ENCODE assay signal across 1 cellular context in the genomic region with DNA sequence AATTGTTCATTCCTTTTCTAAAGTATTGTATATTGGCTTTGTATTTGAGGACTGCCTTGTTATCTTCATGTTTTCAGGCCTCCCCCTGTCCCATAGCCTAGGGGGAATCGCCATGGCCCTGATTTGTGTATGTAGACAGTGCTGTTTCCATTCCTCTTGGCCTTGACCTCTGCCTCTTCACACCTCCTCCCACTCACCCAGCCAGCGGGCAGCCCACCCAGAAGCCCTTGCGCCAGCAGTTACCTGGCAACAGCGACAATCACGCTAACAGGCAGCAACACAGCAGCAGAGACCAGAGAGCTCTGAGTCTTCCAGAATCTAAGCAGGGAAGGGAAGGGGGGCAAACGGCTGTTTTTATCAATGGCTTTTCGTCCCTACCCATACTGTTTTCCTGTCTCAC.
TF ChIP-seq lines count a peak whose summit lies in the region.

No MANE protein-coding gene starts in this region.

TF ChIP-seq in K562, 482 proteins besides CTCF, POLR2A, EP300 and RAD21 (continued from another document):
- TF ChIP-seq, protein P1, sequence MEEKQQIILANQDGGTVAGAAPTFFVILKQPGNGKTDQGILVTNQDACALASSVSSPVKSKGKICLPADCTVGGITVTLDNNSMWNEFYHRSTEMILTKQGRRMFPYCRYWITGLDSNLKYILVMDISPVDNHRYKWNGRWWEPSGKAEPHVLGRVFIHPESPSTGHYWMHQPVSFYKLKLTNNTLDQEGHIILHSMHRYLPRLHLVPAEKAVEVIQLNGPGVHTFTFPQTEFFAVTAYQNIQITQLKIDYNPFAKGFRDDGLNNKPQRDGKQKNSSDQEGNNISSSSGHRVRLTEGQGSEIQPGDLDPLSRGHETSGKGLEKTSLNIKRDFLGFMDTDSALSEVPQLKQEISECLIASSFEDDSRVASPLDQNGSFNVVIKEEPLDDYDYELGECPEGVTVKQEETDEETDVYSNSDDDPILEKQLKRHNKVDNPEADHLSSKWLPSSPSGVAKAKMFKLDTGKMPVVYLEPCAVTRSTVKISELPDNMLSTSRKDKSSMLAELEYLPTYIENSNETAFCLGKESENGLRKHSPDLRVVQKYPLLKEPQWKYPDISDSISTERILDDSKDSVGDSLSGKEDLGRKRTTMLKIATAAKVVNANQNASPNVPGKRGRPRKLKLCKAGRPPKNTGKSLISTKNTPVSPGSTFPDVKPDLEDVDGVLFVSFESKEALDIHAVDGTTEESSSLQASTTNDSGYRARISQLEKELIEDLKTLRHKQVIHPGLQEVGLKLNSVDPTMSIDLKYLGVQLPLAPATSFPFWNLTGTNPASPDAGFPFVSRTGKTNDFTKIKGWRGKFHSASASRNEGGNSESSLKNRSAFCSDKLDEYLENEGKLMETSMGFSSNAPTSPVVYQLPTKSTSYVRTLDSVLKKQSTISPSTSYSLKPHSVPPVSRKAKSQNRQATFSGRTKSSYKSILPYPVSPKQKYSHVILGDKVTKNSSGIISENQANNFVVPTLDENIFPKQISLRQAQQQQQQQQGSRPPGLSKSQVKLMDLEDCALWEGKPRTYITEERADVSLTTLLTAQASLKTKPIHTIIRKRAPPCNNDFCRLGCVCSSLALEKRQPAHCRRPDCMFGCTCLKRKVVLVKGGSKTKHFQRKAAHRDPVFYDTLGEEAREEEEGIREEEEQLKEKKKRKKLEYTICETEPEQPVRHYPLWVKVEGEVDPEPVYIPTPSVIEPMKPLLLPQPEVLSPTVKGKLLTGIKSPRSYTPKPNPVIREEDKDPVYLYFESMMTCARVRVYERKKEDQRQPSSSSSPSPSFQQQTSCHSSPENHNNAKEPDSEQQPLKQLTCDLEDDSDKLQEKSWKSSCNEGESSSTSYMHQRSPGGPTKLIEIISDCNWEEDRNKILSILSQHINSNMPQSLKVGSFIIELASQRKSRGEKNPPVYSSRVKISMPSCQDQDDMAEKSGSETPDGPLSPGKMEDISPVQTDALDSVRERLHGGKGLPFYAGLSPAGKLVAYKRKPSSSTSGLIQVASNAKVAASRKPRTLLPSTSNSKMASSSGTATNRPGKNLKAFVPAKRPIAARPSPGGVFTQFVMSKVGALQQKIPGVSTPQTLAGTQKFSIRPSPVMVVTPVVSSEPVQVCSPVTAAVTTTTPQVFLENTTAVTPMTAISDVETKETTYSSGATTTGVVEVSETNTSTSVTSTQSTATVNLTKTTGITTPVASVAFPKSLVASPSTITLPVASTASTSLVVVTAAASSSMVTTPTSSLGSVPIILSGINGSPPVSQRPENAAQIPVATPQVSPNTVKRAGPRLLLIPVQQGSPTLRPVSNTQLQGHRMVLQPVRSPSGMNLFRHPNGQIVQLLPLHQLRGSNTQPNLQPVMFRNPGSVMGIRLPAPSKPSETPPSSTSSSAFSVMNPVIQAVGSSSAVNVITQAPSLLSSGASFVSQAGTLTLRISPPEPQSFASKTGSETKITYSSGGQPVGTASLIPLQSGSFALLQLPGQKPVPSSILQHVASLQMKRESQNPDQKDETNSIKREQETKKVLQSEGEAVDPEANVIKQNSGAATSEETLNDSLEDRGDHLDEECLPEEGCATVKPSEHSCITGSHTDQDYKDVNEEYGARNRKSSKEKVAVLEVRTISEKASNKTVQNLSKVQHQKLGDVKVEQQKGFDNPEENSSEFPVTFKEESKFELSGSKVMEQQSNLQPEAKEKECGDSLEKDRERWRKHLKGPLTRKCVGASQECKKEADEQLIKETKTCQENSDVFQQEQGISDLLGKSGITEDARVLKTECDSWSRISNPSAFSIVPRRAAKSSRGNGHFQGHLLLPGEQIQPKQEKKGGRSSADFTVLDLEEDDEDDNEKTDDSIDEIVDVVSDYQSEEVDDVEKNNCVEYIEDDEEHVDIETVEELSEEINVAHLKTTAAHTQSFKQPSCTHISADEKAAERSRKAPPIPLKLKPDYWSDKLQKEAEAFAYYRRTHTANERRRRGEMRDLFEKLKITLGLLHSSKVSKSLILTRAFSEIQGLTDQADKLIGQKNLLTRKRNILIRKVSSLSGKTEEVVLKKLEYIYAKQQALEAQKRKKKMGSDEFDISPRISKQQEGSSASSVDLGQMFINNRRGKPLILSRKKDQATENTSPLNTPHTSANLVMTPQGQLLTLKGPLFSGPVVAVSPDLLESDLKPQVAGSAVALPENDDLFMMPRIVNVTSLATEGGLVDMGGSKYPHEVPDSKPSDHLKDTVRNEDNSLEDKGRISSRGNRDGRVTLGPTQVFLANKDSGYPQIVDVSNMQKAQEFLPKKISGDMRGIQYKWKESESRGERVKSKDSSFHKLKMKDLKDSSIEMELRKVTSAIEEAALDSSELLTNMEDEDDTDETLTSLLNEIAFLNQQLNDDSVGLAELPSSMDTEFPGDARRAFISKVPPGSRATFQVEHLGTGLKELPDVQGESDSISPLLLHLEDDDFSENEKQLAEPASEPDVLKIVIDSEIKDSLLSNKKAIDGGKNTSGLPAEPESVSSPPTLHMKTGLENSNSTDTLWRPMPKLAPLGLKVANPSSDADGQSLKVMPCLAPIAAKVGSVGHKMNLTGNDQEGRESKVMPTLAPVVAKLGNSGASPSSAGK (IDR thresholded peaks at IDR 0.05), result peak; percentile 41; the same call in 1 of the 2 replicates
- no peak for TF ChIP-seq MEF2A (IDR thresholded peaks at IDR 0.05; ENCODE audit: control insufficient read depth, low read depth, low read length)
